ENCODE assay signal across 8 cellular contexts in the genomic region with DNA sequence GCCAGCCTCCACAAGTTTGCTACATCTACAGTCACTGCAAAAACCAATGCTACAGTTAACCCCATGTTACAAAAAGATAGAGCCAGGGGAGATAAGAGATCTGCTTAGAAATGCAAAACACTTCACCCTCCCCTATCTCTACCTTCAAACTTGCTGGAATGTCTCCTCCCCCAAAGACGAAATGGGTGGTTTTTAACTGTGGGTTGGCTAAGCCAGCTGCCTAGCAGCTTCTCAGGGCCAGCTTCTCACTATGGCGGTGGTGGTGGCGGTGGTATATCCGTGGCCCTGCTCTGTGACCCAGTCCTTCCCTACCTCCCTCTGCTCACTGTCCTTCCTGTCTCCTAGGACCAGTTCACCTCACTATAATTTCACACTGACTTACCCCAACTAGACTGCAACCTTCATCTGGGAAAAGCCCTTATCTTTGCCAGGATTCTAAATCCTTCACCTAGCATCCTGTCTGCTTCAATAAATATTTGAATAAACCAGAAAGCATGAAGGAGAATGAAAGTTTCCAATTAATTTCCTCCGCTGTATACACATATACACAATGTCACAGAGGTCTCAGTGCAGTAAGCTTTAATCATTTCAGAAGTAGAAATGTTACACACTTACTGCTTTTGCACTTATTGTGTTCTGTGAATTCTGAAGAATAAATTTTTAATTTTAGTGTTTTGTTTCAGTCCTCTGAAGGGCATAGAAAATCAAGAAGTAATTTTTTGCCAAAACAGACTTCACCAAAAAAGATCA. TPM values are rescaled to one million over a fixed set of nuclear protein-coding genes. Genes with fewer than 3 reads are reported as not detected.
A peak's percentile ranks its signal among the peaks of the same experiment; 100 is the strongest.
DNase-seq lines count a peak whose midpoint lies in the region; ATAC-seq and TF ChIP-seq lines count a peak whose summit lies in the region.

No MANE protein-coding gene starts in this region.

- no peak overlapping the region for H3K23ac ChIP-seq in neuronal stem cell (ENCODE audit: low read depth, low read length, poor library complexity)

- no peaks in the 10 kb centered on the region for H3K79me1 ChIP-seq in neuronal stem cell (ENCODE audit: low read depth, low read length)

- TF ChIP-seq CTCF in CD4-positive, alpha-beta T cell (IDR thresholded peaks at IDR 0.05) = no peak
- TF ChIP-seq CTCF in upper lobe of left lung (IDR thresholded peaks at IDR 0.05) = no peak

- no peaks in the 10 kb centered on the region for H3K27me3 Mint-ChIP-seq in CD4-positive, alpha-beta T cell
- H3K27me3 Mint-ChIP-seq in activated T-cell treated with anti-CD3 and anti-CD28 coated beads, Interleukin-2, amount 50 U/mL, for 4 hours (ENCODE audit: low read depth) = no peaks in the 10 kb centered on the region

- H2BK5ac ChIP-seq in neuronal stem cell (ENCODE audit: low read length) = no peak overlapping the region

- no peak overlapping the region for H3K4me2 ChIP-seq in neuronal stem cell (ENCODE audit: insufficient read depth, low read length, poor library complexity, severe bottlenecking)

- H3K4me3 Mint-ChIP-seq in CD4-positive, alpha-beta T cell = peak overlapping the region; percentile 68
- peak overlapping the region; percentile 58 for H3K4me3 Mint-ChIP-seq in activated T-cell treated with anti-CD3 and anti-CD28 coated beads, Interleukin-2, amount 50 U/mL, for 4 hours

- peak overlapping the region; percentile 87 for H3K27ac Mint-ChIP-seq in CD4-positive, alpha-beta T cell

- 32 to 55% methylated on average over 4 to 5 of the region's 5 CpGs for WGBS in upper lobe of left lung, 2 donors
- WGBS in neuronal stem cell (ENCODE audit: extremely low coverage in 2 of 2, insufficient read length in 2 of 2, insufficient replicate concordance in 1 of 2), 2 donors = no CpG with 5 or more reads among the region's 5 CpGs

- no peaks in the 10 kb centered on the region for H3K9me3 ChIP-seq in CD4-positive, alpha-beta T cell (ENCODE audit: control insufficient read depth, low read length)
- H3K9me3 ChIP-seq in HUES48 (ENCODE audit: control insufficient read depth, insufficient read depth, low read length) (no peaks in the 10 kb centered on the region), upper lobe of left lung (no peaks in the 10 kb centered on the region), neuronal stem cell (replicated peaks in 1 of 2; ENCODE audit: control insufficient read depth in 2 of 2, insufficient read depth in 1 of 2, low read depth in 1 of 2, low read length in 2 of 2) (no peaks in the 10 kb centered on the region)

- H3K27me3 ChIP-seq in CD4-positive, alpha-beta T cell (ENCODE audit: control insufficient read depth, insufficient read depth, low read length) = no peaks in the 10 kb centered on the region
- H3K27me3 ChIP-seq in HUES48 (ENCODE audit: control insufficient read depth, insufficient read depth, low read length) (no peaks in the 10 kb centered on the region), upper lobe of left lung (no peaks in the 10 kb centered on the region), neuronal stem cell (ENCODE audit: control insufficient read depth in 3 of 3, insufficient read depth in 3 of 3, low read depth in 1 of 3, low read length in 3 of 3) (no peaks in the 10 kb centered on the region)

- ATAC-seq in CD4-positive, alpha-beta T cell (ENCODE audit: poor library complexity) = peak; percentile 75
- peak; percentile 56 for ATAC-seq in GM21381 (IDR thresholded peaks at IDR 0.05; ENCODE audit: unreplicated experiment)
- peak; percentile 54 to 55 for ATAC-seq in activated T-cell treated with anti-CD3 and anti-CD28 coated beads, Interleukin-2, amount 50 U/mL, for 4 hours
- ATAC-seq in upper lobe of left lung (ENCODE audit: low FRiP score in 2 of 2) = no peak
- ATAC-seq in GM18861 (IDR thresholded peaks at IDR 0.05; ENCODE audit: unreplicated experiment) = no peak

- H2BK12ac ChIP-seq in neuronal stem cell (ENCODE audit: low read length) = no peak overlapping the region

- POLR2A ChIA-PET in CD4-positive, alpha-beta T cell (lab: Charles Lee) = interaction anchor here (1.1 to 3.3 kb wide), 14 partner anchors 9 to 95 kb away, joined by 3 to 35 read pairs (median 6); no protein-coding TSS in a partner anchor

- H3K36me3 ChIP-seq in HUES48 (ENCODE audit: control insufficient read depth, insufficient read depth, low read length) (no peaks in the 10 kb centered on the region), upper lobe of left lung (no peaks in the 10 kb centered on the region), neuronal stem cell (replicated peaks in 1 of 2; ENCODE audit: control insufficient read depth in 2 of 2, insufficient read depth in 2 of 2, low read length in 2 of 2) (no peaks in the 10 kb centered on the region)

- H3K36me3 Mint-ChIP-seq in CD4-positive, alpha-beta T cell (ENCODE audit: low read depth) = peaks cover 11% of the 10 kb centered on the region
- H3K36me3 Mint-ChIP-seq in activated T-cell treated with anti-CD3 and anti-CD28 coated beads, Interleukin-2, amount 50 U/mL, for 4 hours (ENCODE audit: insufficient read depth) = peaks cover 3% of the 10 kb centered on the region

- intact Hi-C loops in CD4-positive, alpha-beta T cell (cut with DNase I, micrococcal nuclease) = loop anchor here (2.0 to 5.0 kb wide), 4 partner anchors 26 to 89 kb away; partner anchors contain the start of gene SH3KBP1 (in 2 of the 2)

- peak overlapping the region; percentile 30 for H3K27ac ChIP-seq in CD4-positive, alpha-beta T cell (ENCODE audit: low read depth, low read length)
- peak overlapping the region; percentile 30 for H3K27ac ChIP-seq in HUES48 (ENCODE audit: low read depth, low read length)
- H3K27ac ChIP-seq in upper lobe of left lung = no peak overlapping the region
- no peak overlapping the region for H3K27ac ChIP-seq in neuronal stem cell (replicated peaks; ENCODE audit: low read length)

- H3K4me3 ChIP-seq in HUES48 (ENCODE audit: low read depth, low read length) = no peak overlapping the region
- H3K4me3 ChIP-seq in upper lobe of left lung = no peak overlapping the region
- no peak overlapping the region for H3K4me3 ChIP-seq in neuronal stem cell (ENCODE audit: low read length in 2 of 2)

- H3K9ac ChIP-seq in HUES48 (ENCODE audit: low read depth, low read length) = no peak overlapping the region
- H3K9ac ChIP-seq in neuronal stem cell (ENCODE audit: low read depth, low read length, poor library complexity) = no peak overlapping the region

- H3K4ac ChIP-seq in neuronal stem cell (ENCODE audit: low read length) = no peak overlapping the region

- CTCF ChIA-PET in CD4-positive, alpha-beta T cell (lab: Charles Lee) = interaction anchor here (0.6 to 1.6 kb wide), 2 partner anchors 41 to 64 kb away, joined by 3 to 4 read pairs; no protein-coding TSS in a partner anchor

- peaks cover 69% of the 10 kb centered on the region for H3K4me1 Mint-ChIP-seq in CD4-positive, alpha-beta T cell (ENCODE audit: low read depth)
- peaks cover 63% of the 10 kb centered on the region for H3K4me1 Mint-ChIP-seq in activated T-cell treated with anti-CD3 and anti-CD28 coated beads, Interleukin-2, amount 50 U/mL, for 4 hours (ENCODE audit: low read depth)

- H4K8ac ChIP-seq in neuronal stem cell (ENCODE audit: low read depth, low read length) = no peak overlapping the region

- TF ChIP-seq POLR2A in upper lobe of left lung (IDR thresholded peaks at IDR 0.05) = no peak

- peaks cover 18% of the 10 kb centered on the region for H3K4me1 ChIP-seq in HUES48 (ENCODE audit: control insufficient read depth, insufficient read depth, low read length)
- peaks cover 0 to 2% (median 0%) of the 10 kb centered on the region in 4 donors for H3K4me1 ChIP-seq in upper lobe of left lung
- peaks cover 0 to 2% of the 10 kb centered on the region in 2 donors for H3K4me1 ChIP-seq in neuronal stem cell (ENCODE audit: control insufficient read depth in 2 of 2, insufficient read depth in 1 of 2, low read depth in 1 of 2, low read length in 2 of 2)

- no peak overlapping the region for H3K18ac ChIP-seq in neuronal stem cell (ENCODE audit: low read length)

- no peak overlapping the region for H2AFZ ChIP-seq in neuronal stem cell (ENCODE audit: low read length)

- DNase-seq in CD4-positive, alpha-beta T cell = peak in 6 of 10 experiments; percentile 2 to 43 (median 13)
- DNase-seq in activated T-cell treated with anti-CD3 and anti-CD28 coated beads, Interleukin-2, amount 50 U/mL, for 4 hours = no peak
- DNase-seq in stimulated activated CD4-positive, alpha-beta T cell treated with anti-CD3 and anti-CD28 coated beads, Interleukin-4, amount 100 ng/mL, for 24 hours = peak; percentile 19
- DNase-seq in upper lobe of left lung (no peak), neuronal stem cell (ENCODE audit: low spot score) (no peak)

- no peak overlapping the region for H3K14ac ChIP-seq in neuronal stem cell (ENCODE audit: low read length)

- TF ChIP-seq EP300 in upper lobe of left lung (IDR thresholded peaks at IDR 0.05) = no peak

- peaks cover 3% of the 10 kb centered on the region for H3K9me3 Mint-ChIP-seq in CD4-positive, alpha-beta T cell
- no peaks in the 10 kb centered on the region for H3K9me3 Mint-ChIP-seq in activated T-cell treated with anti-CD3 and anti-CD28 coated beads, Interleukin-2, amount 50 U/mL, for 4 hours

- H2BK15ac ChIP-seq in neuronal stem cell (ENCODE audit: low read length) = no peak overlapping the region

- H4K91ac ChIP-seq in neuronal stem cell (ENCODE audit: low read depth, low read length, poor library complexity) = no peak overlapping the region

- no peak overlapping the region for H2AK5ac ChIP-seq in neuronal stem cell (ENCODE audit: low read depth, low read length)

- H2BK120ac ChIP-seq in neuronal stem cell (ENCODE audit: low read depth, low read length) = no peak overlapping the region

RNA-seq across cellular contexts. Expression of gene SH3KBP1, which starts 46.3 kb away (rescaled TPM):
- total RNA-seq in CD4-positive, alpha-beta T cell = 10 to 100 TPM; 64.7 to 65.9 TPM
- total RNA-seq in activated T-cell treated with anti-CD3 and anti-CD28 coated beads, Interleukin-2, amount 50 U/mL, for 4 hours = 10 to 100 TPM; 37.0 to 41.5 (median 39.6) TPM
- total RNA-seq in upper lobe of left lung = 10 to 100 TPM; 17.8 to 53.4 (median 41.8) TPM
- polyA plus RNA-seq in neuronal stem cell (2013, experiment 1 of 2) = 8.9 TPM
- polyA plus RNA-seq in neuronal stem cell (2013, experiment 2 of 2) = 9.6 TPM

Comparison
In these comparisons a context has a peak if more than half of its experiments do, and no peak if none do; other contexts are left out.
1. ATAC-seq: peak in CD4-positive, alpha-beta T cell (single experiment), GM21381 (single experiment) and activated T-cell treated with anti-CD3 and anti-CD28 coated beads, Interleukin-2, amount 50 U/mL, for 4 hours (2 of 2); none in upper lobe of left lung (0 of 2) and GM18861 (single experiment).
2. DNase-seq: peak in CD4-positive, alpha-beta T cell (6 of 10) and stimulated activated CD4-positive, alpha-beta T cell treated with anti-CD3 and anti-CD28 coated beads, Interleukin-4, amount 100 ng/mL, for 24 hours (single experiment); none in activated T-cell treated with anti-CD3 and anti-CD28 coated beads, Interleukin-2, amount 50 U/mL, for 4 hours (single experiment), upper lobe of left lung (0 of 2) and neuronal stem cell (single experiment).
3. H3K27ac ChIP-seq: peak in CD4-positive, alpha-beta T cell (single experiment) and HUES48 (single experiment); none in upper lobe of left lung (0 of 4) and neuronal stem cell (single experiment).